29 cellular contexts compared by ENCODE assay signal in the genomic region with DNA sequence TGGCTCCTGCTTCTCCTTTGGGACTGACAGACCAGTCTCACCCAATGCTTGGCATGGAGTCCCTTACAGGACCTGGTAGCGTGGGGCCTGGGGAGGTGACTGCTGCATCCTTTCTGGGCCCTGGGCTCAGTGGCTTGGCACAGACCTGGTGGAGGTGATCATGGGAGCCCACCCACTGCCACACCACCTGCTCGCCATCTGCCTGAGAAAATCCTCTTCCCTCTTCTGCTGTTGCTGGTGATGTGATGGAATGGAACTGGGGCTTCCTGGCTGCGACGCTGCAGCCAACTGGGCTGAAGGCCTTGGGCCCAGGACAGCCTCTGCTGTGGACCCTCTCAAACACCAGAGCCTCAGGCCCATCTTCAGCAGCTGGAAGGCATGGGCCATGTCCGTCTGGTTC.
"Had no signal": no experiment of that assay in that cellular context is flagged by ENCODE, and none has a peak within 500 bp of the region (broad histone marks: within the 10 kb centered on the region; RNA-seq: fewer than 3 reads in every experiment).

No MANE protein-coding gene starts in this region.

- H3K27me3 ChIP-seq: adrenal gland, body of pancreas, esophagus muscularis mucosa, foreskin keratinocyte, gastrocnemius medialis, heart left ventricle had no signal

- H3K36me3 ChIP-seq: adrenal gland, gastrocnemius medialis, heart left ventricle had no signal

- ATAC-seq: activated CD4-positive, alpha-beta T cell treated with anti-CD3 and anti-CD28 coated beads for 36 hours; activated CD8-positive, alpha-beta memory T cell treated with anti-CD3 and anti-CD28 coated beads, Interleukin-2, amount 10 ng/mL, durations not matched to agents 7 days and 5 days; activated CD8-positive, alpha-beta T cell treated with anti-CD3 and anti-CD28 coated beads, Interleukin-2, amount 10 ng/mL, durations not matched to agents 7 days and 5 days; activated naive CD8-positive, alpha-beta T cell treated with anti-CD3 and anti-CD28 coated beads, Interleukin-2, amount 50 U/mL, for 24 hours; body of pancreas; effector memory CD8-positive, alpha-beta T cell; foreskin keratinocyte; gastrocnemius medialis; heart left ventricle had no signal

- H3K4me1 ChIP-seq: body of pancreas, foreskin keratinocyte had no signal

- H3K27ac ChIP-seq: adrenal gland, body of pancreas, esophagus muscularis mucosa, foreskin keratinocyte, gastrocnemius medialis, heart left ventricle had no signal

- H3K4me3 ChIP-seq: adrenal gland, body of pancreas, esophagus muscularis mucosa, gastrocnemius medialis, heart left ventricle had no signal

- DNase-seq: activated CD4-positive, alpha-beta memory T cell treated with anti-CD3 and anti-CD28 coated beads for 36 hours; activated CD4-positive, alpha-beta T cell treated with anti-CD3 and anti-CD28 coated beads for 36 hours; activated CD4-positive, alpha-beta T cell treated with anti-CD3 and anti-CD28 coated beads, Interleukin-2, amount 10 ng/mL, durations not matched to agents 24 days and 14 days; activated CD4-positive, CD25-positive, alpha-beta regulatory T cell; activated CD4-positive, CD25-positive, alpha-beta regulatory T cell treated with anti-CD3 and anti-CD28 coated beads, Interleukin-2, amount 50 U/mL, for 72 hours; activated CD8-positive, alpha-beta memory T cell treated with anti-CD3 and anti-CD28 coated beads, Interleukin-2, amount 10 ng/mL, durations not matched to agents 7 days and 5 days; activated CD8-positive, alpha-beta memory T cell treated with anti-CD3 and anti-CD28 coated beads, Interleukin-2, amount 50 U/mL, for 4 hours; activated CD8-positive, alpha-beta T cell treated with anti-CD3 and anti-CD28 coated beads, Interleukin-2, amount 10 ng/mL, durations not matched to agents 7 days and 5 days; activated effector memory CD4-positive, alpha-beta T cell treated with anti-CD3 and anti-CD28 coated beads, Interleukin-2, amount 50 U/mL, for 16 hours; activated naive CD4-positive, alpha-beta T cell treated with anti-CD3 and anti-CD28 coated beads for 36 hours; activated naive CD8-positive, alpha-beta T cell treated with anti-CD3 and anti-CD28 coated beads for 36 hours; activated naive CD8-positive, alpha-beta T cell treated with anti-CD3 and anti-CD28 coated beads, Interleukin-2, amount 50 U/mL, for 24 hours; activated T-cell treated with anti-CD3 and anti-CD28 coated beads, Interleukin-2, amount 50 U/mL, for 1 hour; activated T-cell treated with anti-CD3 and anti-CD28 coated beads, Interleukin-2, amount 50 U/mL, for 48 hours; adrenal gland; amygdala; aorta; body of pancreas; cortex of kidney; dermis blood vessel endothelial cell; effector CD4-positive, alpha-beta T cell; effector memory CD8-positive, alpha-beta T cell; erythroblast; foreskin keratinocyte; gastrocnemius medialis; glutamatergic neuron; heart left ventricle; T-helper 2 cell had no signal

- H3K9me3 ChIP-seq: adrenal gland, body of pancreas, esophagus muscularis mucosa, gastrocnemius medialis, heart left ventricle had no signal
